ENCODE assay signal across 1 cellular context in genomic region chr20:32040142-32040953, GRCh38.
TF ChIP-seq lines count a peak whose summit lies in the region.

No MANE protein-coding gene starts in this region.

TF ChIP-seq in GM12878, 131 proteins besides CTCF, POLR2A, EP300 and RAD21 (continued from another document):
- TF ChIP-seq MLLT1 (IDR thresholded peaks at IDR 0.05): no peak
- TF ChIP-seq ETV6 (conservative IDR thresholded peaks at IDR 0.05 in 1 of 2, IDR thresholded peaks at IDR 0.05 in 1 of 2; ENCODE audit: borderline replicate concordance in 1 of 2, low read depth in 1 of 2): peak in 1 of 2 experiments; percentile 72; a peak in 2 of 4 replicates
- TF ChIP-seq MTA2 (IDR thresholded peaks at IDR 0.05; ENCODE audit: low read depth): peak; percentile 17; the same call in 1 of the 2 replicates
- peak; percentile 85 for TF ChIP-seq MEF2B (IDR thresholded peaks at IDR 0.05; ENCODE audit: partially characterized antibody, poor library complexity, severe bottlenecking)
- TF ChIP-seq BCL3 (IDR thresholded peaks at IDR 0.05; ENCODE audit: borderline replicate concordance, insufficient read depth, low read depth, low read length, poor library complexity, severe bottlenecking): peak; percentile 44
- TF ChIP-seq REST (IDR thresholded peaks at IDR 0.05; ENCODE audit: low read depth, low read length): no peak
- 0 out of 2 replicates have a peak, but pooled peaks have one; percentile 25 for TF ChIP-seq EED (IDR thresholded peaks at IDR 0.05; ENCODE audit: low read depth)
- peak; percentile 75 for TF ChIP-seq IKZF1 (conservative IDR thresholded peaks at IDR 0.05)
- peak in 1 of 2 experiments; percentile 63; a peak in 2 of 3 replicates for TF ChIP-seq EGR1 (IDR thresholded peaks at IDR 0.05; ENCODE audit: borderline replicate concordance in 1 of 2, low read depth in 2 of 2, low read length in 2 of 2)
- TF ChIP-seq RUNX3 (IDR thresholded peaks at IDR 0.05; ENCODE audit: low read length): peak; percentile 36; the same call in 1 of the 2 replicates
- TF ChIP-seq NBN (IDR thresholded peaks at IDR 0.05): no peak
- peak; percentile 42 for TF ChIP-seq SKIL (IDR thresholded peaks at IDR 0.05; ENCODE audit: low read depth, poor library complexity, severe bottlenecking)
- TF ChIP-seq EZH2 (IDR thresholded peaks at IDR 0.05; ENCODE audit: borderline replicate concordance, control insufficient read depth, low read depth, low read length): no peak
- TF ChIP-seq ZNF207 (IDR thresholded peaks at IDR 0.05; ENCODE audit: borderline replicate concordance): no peak
- peak; percentile 72; the same call in 1 of the 2 replicates for TF ChIP-seq TCF12 (IDR thresholded peaks at IDR 0.05; ENCODE audit: low read depth, low read length)
- TF ChIP-seq BACH1 (IDR thresholded peaks at IDR 0.05; ENCODE audit: borderline replicate concordance): peak; percentile 14; the same call in 1 of the 2 replicates
- TF ChIP-seq ZBTB40 (IDR thresholded peaks at IDR 0.05; ENCODE audit: borderline replicate concordance): no peak
- TF ChIP-seq BCLAF1 (IDR thresholded peaks at IDR 0.05): no peak
- peak; percentile 54; the same call in 1 of the 2 replicates for TF ChIP-seq GATAD2B (conservative IDR thresholded peaks at IDR 0.05; ENCODE audit: low read depth)
- TF ChIP-seq PAX5 (IDR thresholded peaks at IDR 0.05; ENCODE audit: borderline replicate concordance, low read depth, low read length): 0 out of 2 replicates have a peak, but pooled peaks have one; percentile 38
- TF ChIP-seq BCL11A (IDR thresholded peaks at IDR 0.05; ENCODE audit: low read depth, low read length): no peak
- TF ChIP-seq KDM1A (IDR thresholded peaks at IDR 0.05; ENCODE audit: borderline replicate concordance): no peak
- peak in 1 of 2 experiments; percentile 19; a peak in 2 of 4 replicates for TF ChIP-seq IKZF2 (IDR thresholded peaks at IDR 0.05)
- TF ChIP-seq DPF2 (IDR thresholded peaks at IDR 0.05): peak; percentile 77
- TF ChIP-seq TBL1XR1 (IDR thresholded peaks at IDR 0.05; ENCODE audit: low read depth, low read length): 0 out of 2 replicates have a peak, but pooled peaks have one; percentile 30
- TF ChIP-seq SP1 (IDR thresholded peaks at IDR 0.05; ENCODE audit: low read depth, low read length): peak; percentile 31
